11 cellular contexts compared by ENCODE assay signal in genomic region chr6:129679758-129680157, GRCh38. TPM values are rescaled to one million over a fixed set of nuclear protein-coding genes. Genes with fewer than 3 reads are reported as not detected.
DNase-seq lines count a peak whose midpoint lies in the region; ATAC-seq lines count a peak whose summit lies in the region.
"Had no signal": no experiment of that assay in that cellular context is flagged by ENCODE, and none has a peak within 500 bp of the region (broad histone marks: within the 10 kb centered on the region; RNA-seq: fewer than 3 reads in every experiment).

No MANE protein-coding gene starts in this region.

- no peak overlapping the region for H2BK120ac ChIP-seq in mesendoderm (ENCODE audit: low read depth, low read length)

- H3K27me3 ChIP-seq in right cardiac atrium (ENCODE audit: control insufficient read depth, insufficient read depth): no peaks in the 10 kb centered on the region
- no peaks in the 10 kb centered on the region for H3K27me3 ChIP-seq in adipocyte (replicated peaks; ENCODE audit: control insufficient read depth, insufficient read depth, low read length)
- no peaks in the 10 kb centered on the region for H3K27me3 ChIP-seq in mesendoderm (ENCODE audit: insufficient read depth, low read length, poor library complexity)
- H3K27me3 ChIP-seq: thyroid gland had no signal

- H3K36me3 ChIP-seq in adipocyte (ENCODE audit: control insufficient read depth, insufficient read depth, low read length, severe bottlenecking) (peaks cover 3% of the 10 kb centered on the region), mesendoderm (ENCODE audit: control insufficient read depth, insufficient read depth, low read length) (no peaks in the 10 kb centered on the region)
- H3K36me3 ChIP-seq: thyroid gland had no signal

- DNase-seq in left ventricle myocardium superior: no peak
- DNase-seq in right cardiac atrium: no peak
- no peak for DNase-seq in adipocyte (ENCODE audit: low read depth)
- DNase-seq in mesendoderm: peak; percentile 27
- DNase-seq in activated T-helper 1 cell treated with anti-CD3 and anti-CD28 coated beads, Interleukin-12 subunit alpha, Interleukin-12 subunit beta, Interleukin-2, Interleukin-4 antibody, amounts not matched to agents 30 ng/mL and 10 ng/mL and 1 ng/mL, durations not matched to agents 14 hours and 24 hours and 36 hours (ENCODE audit: low spot score): no peak
- DNase-seq in nucleus accumbens (lab: John Stamatoyannopoulos, UW): no peak
- DNase-seq in DMS53 (lab: John Stamatoyannopoulos, UW): no peak
- DNase-seq in stimulated activated CD4-positive, alpha-beta T cell treated with anti-CD3 and anti-CD28 coated beads, Interleukin-12 subunit alpha, Interleukin-12 subunit beta, amount 100 ng/mL, for 4 hours: no peak
- DNase-seq: activated naive CD8-positive, alpha-beta T cell treated with anti-CD3 and anti-CD28 coated beads, Interleukin-2, amount 50 U/mL, for 24 hours; NCI-H2171; thyroid gland had no signal

- H3K36me3 Mint-ChIP-seq in activated T-helper 1 cell treated with anti-CD3 and anti-CD28 coated beads, Interleukin-12 subunit alpha, Interleukin-12 subunit beta, Interleukin-2, Interleukin-4 antibody, amounts not matched to agents 30 ng/mL and 10 ng/mL and 1 ng/mL, durations not matched to agents 14 hours and 24 hours and 36 hours (ENCODE audit: low read depth): peaks cover 4% of the 10 kb centered on the region

- H3K27ac ChIP-seq in right cardiac atrium (ENCODE audit: low read length): no peak overlapping the region
- H3K27ac ChIP-seq in mesendoderm (ENCODE audit: low read depth, low read length): no peak overlapping the region

- no peaks in the 10 kb centered on the region for H3K9me3 Mint-ChIP-seq in activated T-helper 1 cell treated with anti-CD3 and anti-CD28 coated beads, Interleukin-12 subunit alpha, Interleukin-12 subunit beta, Interleukin-2, Interleukin-4 antibody, amounts not matched to agents 30 ng/mL and 10 ng/mL and 1 ng/mL, durations not matched to agents 14 hours and 24 hours and 36 hours
- H3K9me3 Mint-ChIP-seq: activated naive CD8-positive, alpha-beta T cell treated with anti-CD3 and anti-CD28 coated beads, Interleukin-2, amount 50 U/mL, for 24 hours had no signal

- peaks cover 47% of the 10 kb centered on the region for H3K4me1 Mint-ChIP-seq in activated T-helper 1 cell treated with anti-CD3 and anti-CD28 coated beads, Interleukin-12 subunit alpha, Interleukin-12 subunit beta, Interleukin-2, Interleukin-4 antibody, amounts not matched to agents 30 ng/mL and 10 ng/mL and 1 ng/mL, durations not matched to agents 14 hours and 24 hours and 36 hours (ENCODE audit: low read depth)

- no peaks in the 10 kb centered on the region for H3K9me3 ChIP-seq in right cardiac atrium (ENCODE audit: control insufficient read depth, low read length)
- H3K9me3 ChIP-seq in adipocyte (ENCODE audit: control insufficient read depth, low read length): no peaks in the 10 kb centered on the region
- H3K9me3 ChIP-seq: thyroid gland had no signal

- H3K9ac ChIP-seq in adipocyte (ENCODE audit: low read length): peak overlapping the region; percentile 82
- H3K9ac ChIP-seq in mesendoderm (ENCODE audit: low read length): no peak overlapping the region

- intact Hi-C loops in left ventricle myocardium superior (cut with micrococcal nuclease): no loop called here
- intact Hi-C loops in right cardiac atrium (cut with DNase I): no loop called here
- intact Hi-C loops in activated T-helper 1 cell treated with anti-CD3 and anti-CD28 coated beads, Interleukin-12 subunit alpha, Interleukin-12 subunit beta, Interleukin-2, Interleukin-4 antibody, amounts not matched to agents 30 ng/mL and 10 ng/mL and 1 ng/mL, durations not matched to agents 14 hours and 24 hours and 36 hours (cut with micrococcal nuclease): loop anchor here (5.0 to 10.0 kb wide), 3 partner anchors 232 to 945 kb away; no protein-coding TSS in a partner anchor

- H3K56ac ChIP-seq in mesendoderm (ENCODE audit: low read length): no peak overlapping the region

- no peaks in the 10 kb centered on the region for H3K79me1 ChIP-seq in mesendoderm (ENCODE audit: low read length)

- H2BK15ac ChIP-seq in mesendoderm (replicated peaks; ENCODE audit: low read depth): no peak overlapping the region

- no peak overlapping the region for H4K8ac ChIP-seq in mesendoderm (ENCODE audit: low read depth, low read length)

- ATAC-seq in left ventricle myocardium superior (peak; percentile 28), right cardiac atrium (no peak)
- ATAC-seq: activated naive CD8-positive, alpha-beta T cell treated with anti-CD3 and anti-CD28 coated beads, Interleukin-2, amount 50 U/mL, for 24 hours had no signal

- no peak overlapping the region for H2AK5ac ChIP-seq in mesendoderm (ENCODE audit: low read length)

- H3K4me3 ChIP-seq in right cardiac atrium (ENCODE audit: low read length) (no peak overlapping the region), adipocyte (ENCODE audit: low read length) (peak overlapping the region; percentile 69), mesendoderm (ENCODE audit: low read length) (no peak overlapping the region)
- H3K4me3 ChIP-seq: thyroid gland had no signal

- no peak overlapping the region for H3K4me3 Mint-ChIP-seq in activated T-helper 1 cell treated with anti-CD3 and anti-CD28 coated beads, Interleukin-12 subunit alpha, Interleukin-12 subunit beta, Interleukin-2, Interleukin-4 antibody, amounts not matched to agents 30 ng/mL and 10 ng/mL and 1 ng/mL, durations not matched to agents 14 hours and 24 hours and 36 hours
- H3K4me3 Mint-ChIP-seq: activated naive CD8-positive, alpha-beta T cell treated with anti-CD3 and anti-CD28 coated beads, Interleukin-2, amount 50 U/mL, for 24 hours had no signal

- H3K4me1 ChIP-seq in right cardiac atrium (ENCODE audit: control insufficient read depth, insufficient read depth, low read length) (peaks cover 6% of the 10 kb centered on the region), adipocyte (ENCODE audit: control insufficient read depth, insufficient read depth, low read length) (peaks cover 69% of the 10 kb centered on the region), mesendoderm (ENCODE audit: control insufficient read depth, low read depth, low read length) (no peaks in the 10 kb centered on the region)

- H3K4ac ChIP-seq in mesendoderm (ENCODE audit: low read depth, low read length): no peak overlapping the region

- no peak overlapping the region for H3K23ac ChIP-seq in mesendoderm (ENCODE audit: low read length)

- H2BK5ac ChIP-seq in mesendoderm (ENCODE audit: low read length): no peak overlapping the region

- H3K79me2 ChIP-seq in mesendoderm (ENCODE audit: control insufficient read depth, insufficient read depth, low read length): no peaks in the 10 kb centered on the region

- WGBS in right cardiac atrium: 48% methylated on average over 3 of the region's 3 CpGs
- WGBS in mesendoderm (ENCODE audit: extremely low coverage, insufficient coverage, low lambda C conversion rate): no CpG with 5 or more reads among the region's 3 CpGs

- H3K27me3 Mint-ChIP-seq in activated T-helper 1 cell treated with anti-CD3 and anti-CD28 coated beads, Interleukin-12 subunit alpha, Interleukin-12 subunit beta, Interleukin-2, Interleukin-4 antibody, amounts not matched to agents 30 ng/mL and 10 ng/mL and 1 ng/mL, durations not matched to agents 14 hours and 24 hours and 36 hours (ENCODE audit: insufficient read depth): no peaks in the 10 kb centered on the region
- H3K27me3 Mint-ChIP-seq: activated naive CD8-positive, alpha-beta T cell treated with anti-CD3 and anti-CD28 coated beads, Interleukin-2, amount 50 U/mL, for 24 hours had no signal

- no peak overlapping the region for H3K18ac ChIP-seq in mesendoderm (ENCODE audit: low read length)

- no peak overlapping the region for H3K4me2 ChIP-seq in mesendoderm (ENCODE audit: low read length)

- no peak overlapping the region for H3K27ac Mint-ChIP-seq in activated T-helper 1 cell treated with anti-CD3 and anti-CD28 coated beads, Interleukin-12 subunit alpha, Interleukin-12 subunit beta, Interleukin-2, Interleukin-4 antibody, amounts not matched to agents 30 ng/mL and 10 ng/mL and 1 ng/mL, durations not matched to agents 14 hours and 24 hours and 36 hours
- H3K27ac Mint-ChIP-seq: activated naive CD8-positive, alpha-beta T cell treated with anti-CD3 and anti-CD28 coated beads, Interleukin-2, amount 50 U/mL, for 24 hours had no signal

- no peak overlapping the region for H4K5ac ChIP-seq in mesendoderm (ENCODE audit: low read length)

RNA-seq across cellular contexts. Expression of gene ARHGAP18, which starts 30.2 kb away (rescaled TPM):
- total RNA-seq in left ventricle myocardium superior (5.7 TPM), right cardiac atrium (1 to 10 TPM; 5.3 to 6.5 (median 5.8) TPM)
- 3.0 TPM for polyA plus RNA-seq in right cardiac atrium
- polyA plus RNA-seq in mesendoderm (2013, experiment 1 of 2): 5.2 TPM
- polyA plus RNA-seq in mesendoderm (2013, experiment 2 of 2): 4.9 TPM
- total RNA-seq in activated T-helper 1 cell treated with anti-CD3 and anti-CD28 coated beads, Interleukin-12 subunit alpha, Interleukin-12 subunit beta, Interleukin-2, Interleukin-4 antibody, amounts not matched to agents 30 ng/mL and 10 ng/mL and 1 ng/mL, durations not matched to agents 14 hours and 24 hours and 36 hours: 3.8 and 5.0 TPM in 2 replicates
